In genomic region chr9:33287087-33287490, GRCh38 we compare ENCODE assay signal across 8 cellular contexts. TPM values are rescaled to one million over a fixed set of nuclear protein-coding genes. Genes with fewer than 3 reads are reported as not detected.
DNase-seq lines count a peak whose midpoint lies in the region; ATAC-seq and TF ChIP-seq lines count a peak whose summit lies in the region.

No MANE protein-coding gene starts in this region.

- H3K4me1 Mint-ChIP-seq in HFFc6 (ENCODE audit: low read depth): peaks cover 18% of the 10 kb centered on the region
- peaks cover 20% of the 10 kb centered on the region for H3K4me1 Mint-ChIP-seq in activated CD8-positive, alpha-beta T cell treated with anti-CD3 and anti-CD28 coated beads for 36 hours (ENCODE audit: low read depth)

- TF ChIP-seq CTCF in HFFc6 (IDR thresholded peaks at IDR 0.05) (peak; percentile 81), esophagus squamous epithelium (IDR thresholded peaks at IDR 0.05) (peak; percentile 27 to 84 (median 73)), neutrophil (IDR thresholded peaks at IDR 0.05) (peak; percentile 45)
- TF ChIP-seq CTCF in activated CD8-positive, alpha-beta T cell treated with anti-CD3 and anti-CD28 coated beads for 36 hours (IDR thresholded peaks at IDR 0.05): peak; percentile 80

- WGBS in esophagus squamous epithelium, 2 donors: 47 to 49% methylated on average over 4 of the region's 4 CpGs

- no peak overlapping the region for H3K4me3 ChIP-seq in esophagus squamous epithelium
- no peak overlapping the region for H3K4me3 ChIP-seq in neutrophil (ENCODE audit: low read depth in 1 of 2, low read length in 1 of 2)

- no peak overlapping the region for H3K4me3 Mint-ChIP-seq in HFFc6
- H3K4me3 Mint-ChIP-seq in activated CD8-positive, alpha-beta T cell treated with anti-CD3 and anti-CD28 coated beads for 36 hours: no peak overlapping the region

- DNase-seq in COLO668 (lab: John Stamatoyannopoulos, UW; ENCODE audit: unreplicated experiment): peak; percentile 40
- peak; percentile 74 for DNase-seq in HFFc6
- DNase-seq in NCI-H748 (lab: John Stamatoyannopoulos, UW; ENCODE audit: unreplicated experiment): peak; percentile 69
- peak; percentile 58 for DNase-seq in activated CD8-positive, alpha-beta T cell treated with anti-CD3 and anti-CD28 coated beads for 36 hours
- DNase-seq in esophagus squamous epithelium (lab: John Stamatoyannopoulos, UW): no peak

- H3K9me3 Mint-ChIP-seq in HFFc6: no peaks in the 10 kb centered on the region
- H3K9me3 Mint-ChIP-seq in activated CD8-positive, alpha-beta T cell treated with anti-CD3 and anti-CD28 coated beads for 36 hours: no peaks in the 10 kb centered on the region

- ATAC-seq in activated CD8-positive, alpha-beta T cell treated with anti-CD3 and anti-CD28 coated beads for 36 hours: no peak
- ATAC-seq in GM18519 (IDR thresholded peaks at IDR 0.05; ENCODE audit: low FRiP score, unreplicated experiment): no peak
- ATAC-seq in HG03280 (IDR thresholded peaks at IDR 0.05; ENCODE audit: unreplicated experiment): no peak

- H3K9me3 ChIP-seq in esophagus squamous epithelium (no peaks in the 10 kb centered on the region), neutrophil (no peaks in the 10 kb centered on the region)

- intact Hi-C loops in activated CD8-positive, alpha-beta T cell treated with anti-CD3 and anti-CD28 coated beads for 36 hours (cut with micrococcal nuclease): no loop called here
- intact Hi-C loops in esophagus squamous epithelium (cut with DNase I): no loop called here

- POLR2A ChIA-PET in activated CD8-positive, alpha-beta T cell treated with anti-CD3 and anti-CD28 coated beads for 36 hours (lab: Charles Lee): no interaction called here

- peaks cover 8 to 37% (median 19%) of the 10 kb centered on the region in 3 donors for H3K4me1 ChIP-seq in esophagus squamous epithelium
- H3K4me1 ChIP-seq in neutrophil (ENCODE audit: control insufficient read depth in 1 of 2, insufficient read depth in 1 of 2, low read depth in 1 of 2, low read length in 1 of 2): peaks cover 28 to 30% of the 10 kb centered on the region in 2 experiments

- H3K27me3 Mint-ChIP-seq in HFFc6 (ENCODE audit: insufficient read depth): peaks cover 8% of the 10 kb centered on the region
- H3K27me3 Mint-ChIP-seq in activated CD8-positive, alpha-beta T cell treated with anti-CD3 and anti-CD28 coated beads for 36 hours: no peaks in the 10 kb centered on the region

- TF ChIP-seq POLR2A in esophagus squamous epithelium (IDR thresholded peaks at IDR 0.05): no peak

- H3K27me3 ChIP-seq in esophagus squamous epithelium (no peaks in the 10 kb centered on the region), neutrophil (no peaks in the 10 kb centered on the region)

- H3K27ac Mint-ChIP-seq in HFFc6: peak overlapping the region; percentile 55
- peak overlapping the region; percentile 46 for H3K27ac Mint-ChIP-seq in activated CD8-positive, alpha-beta T cell treated with anti-CD3 and anti-CD28 coated beads for 36 hours

- CTCF ChIA-PET in activated CD8-positive, alpha-beta T cell treated with anti-CD3 and anti-CD28 coated beads for 36 hours (lab: Charles Lee): interaction anchor here (0.7 to 2.1 kb wide), 26 partner anchors 9 to 434 kb away, joined by 3 to 23 read pairs (median 4); no protein-coding TSS in a partner anchor

- peak overlapping the region in 3 of 4 donors; percentile 32 to 100 (median 94) for H3K27ac ChIP-seq in esophagus squamous epithelium
- H3K27ac ChIP-seq in neutrophil: peak overlapping the region; percentile 96

- H3K36me3 ChIP-seq in esophagus squamous epithelium (peaks cover 0 to 44% (median 6%) of the 10 kb centered on the region in 3 donors), neutrophil (peaks cover 20% of the 10 kb centered on the region)

- H3K36me3 Mint-ChIP-seq in HFFc6 (ENCODE audit: low read depth): peaks cover 12% of the 10 kb centered on the region
- H3K36me3 Mint-ChIP-seq in activated CD8-positive, alpha-beta T cell treated with anti-CD3 and anti-CD28 coated beads for 36 hours (ENCODE audit: low read depth): peaks cover 10% of the 10 kb centered on the region

RNA-seq across cellular contexts. Expression of gene NFX1, which starts 3.2 kb away (rescaled TPM):
- total RNA-seq in HFFc6 (2021; fragmentation: NEBNext Ultra II Directional; extraction: Animal tissue kit (Norgen Biotek cat#: 25700)): 10 to 100 TPM; 25.7 to 28.0 (median 27.8) TPM
- total RNA-seq in activated CD8-positive, alpha-beta T cell treated with anti-CD3 and anti-CD28 coated beads for 36 hours: 10 to 100 TPM; 37.4 to 38.9 TPM
- total RNA-seq in esophagus squamous epithelium: 10 to 100 TPM; 19.7 to 47.7 (median 27.2) TPM

RNA-seq across cellular contexts. Expression of gene CHMP5, which starts 22.2 kb away (rescaled TPM):
- 10 to 100 TPM; 75.5 to 90.2 (median 78.8) TPM for total RNA-seq in HFFc6 (2021; fragmentation: NEBNext Ultra II Directional; extraction: Animal tissue kit (Norgen Biotek cat#: 25700))
- 10 to 100 TPM; 64.6 to 74.2 TPM for total RNA-seq in activated CD8-positive, alpha-beta T cell treated with anti-CD3 and anti-CD28 coated beads for 36 hours
- total RNA-seq in esophagus squamous epithelium: 10 to 100 TPM; 37.7 to 62.5 (median 54.2) TPM

RNA-seq across cellular contexts. Expression of gene BAG1, which starts 22.6 kb away (rescaled TPM):
- 10 to 100 TPM; 22.5 to 31.3 (median 27.6) TPM for total RNA-seq in HFFc6 (2021; fragmentation: NEBNext Ultra II Directional; extraction: Animal tissue kit (Norgen Biotek cat#: 25700))
- 10 to 100 TPM; 55.6 to 61.6 TPM for total RNA-seq in activated CD8-positive, alpha-beta T cell treated with anti-CD3 and anti-CD28 coated beads for 36 hours
- 100 to 1,000 TPM in 1 of 4 donors, 10 to 100 TPM in 3; 73.2 to 101 (median 91.0) TPM for total RNA-seq in esophagus squamous epithelium

RNA-seq across cellular contexts. Expression of gene SPINK4, which starts 47.1 kb away (rescaled TPM):
- not detected for total RNA-seq in HFFc6 (2021; fragmentation: NEBNext Ultra II Directional; extraction: Animal tissue kit (Norgen Biotek cat#: 25700))
- total RNA-seq in activated CD8-positive, alpha-beta T cell treated with anti-CD3 and anti-CD28 coated beads for 36 hours: not detected
- total RNA-seq in esophagus squamous epithelium: not detected
